In genomic region chr14:35045798-35046047, GRCh38 we compare ENCODE assay signal across 8 cellular contexts. TPM values are rescaled to one million over a fixed set of nuclear protein-coding genes. Genes with fewer than 3 reads are reported as not detected.
DNase-seq lines count a peak whose midpoint lies in the region; ATAC-seq, FAIRE-seq and TF ChIP-seq lines count a peak whose summit lies in the region.

No MANE protein-coding gene starts in this region.

- no peak for TF ChIP-seq POLR2A in A549 (IDR thresholded peaks at IDR 0.05; ENCODE audit: low read length)

- no TSS peak for BruUV-seq in MCF 10A (replicated peaks; lab: Mats Ljungman, UMichigan)

- H3K27me3 ChIP-seq in mononuclear cell (ENCODE audit: insufficient read depth, low read length) = no peaks in the 10 kb centered on the region

- H3K4me1 ChIP-seq in A549 (peaks cover 37% of the 10 kb centered on the region), mononuclear cell (ENCODE audit: insufficient read depth, low read length) (peaks cover 13% of the 10 kb centered on the region)

- H3K9me3 Mint-ChIP-seq in MCF 10A (ENCODE audit: unreplicated experiment) = no peaks in the 10 kb centered on the region

- no peaks in the 10 kb centered on the region for H3K9me3 ChIP-seq in A549
- no peaks in the 10 kb centered on the region for H3K9me3 ChIP-seq in mononuclear cell (ENCODE audit: low read depth, low read length)

- CTCF ChIA-PET in A549 (lab: Yijun Ruan, JAX) = interaction anchor here (0.6 to 1.5 kb wide), 6 partner anchors 8 to 350 kb away, joined by 3 to 4 read pairs (median 4); partner anchors contain the start of gene PPP2R3C
- CTCF ChIA-PET in MCF 10A (lab: Yijun Ruan, JAX) = interaction anchor here (0.6 to 2.3 kb wide), 2 partner anchors 260 to 376 kb away, joined by 3 to 11 read pairs; no protein-coding TSS in a partner anchor

- no peak for TF ChIP-seq RAD21 in A549 (conservative IDR thresholded peaks at IDR 0.05 in 1 of 2, IDR thresholded peaks at IDR 0.05 in 1 of 2)

- peak overlapping the region; percentile 94 for H3K4me3 Mint-ChIP-seq in MCF 10A (ENCODE audit: unreplicated experiment)

- POLR2A ChIA-PET in A549 (lab: Yijun Ruan, JAX) (interaction anchor here (0.5 to 3.0 kb wide), 17 partner anchors 9 to 408 kb away, joined by 3 to 36 read pairs (median 5); partner anchors contain the start of genes BAZ1A, NFKBIA, PPP2R3C and PRORP), MCF 10A (lab: Yijun Ruan, JAX) (interaction anchor here (0.7 to 4.6 kb wide), 31 partner anchors 11 to 383 kb away, joined by 3 to 104 read pairs (median 5); partner anchors contain the start of genes BAZ1A, NFKBIA, PPP2R3C and PRORP)

- DNase-seq in A549 (ENCODE audit: low read depth in 1 of 2, low spot score in 1 of 2) (peak in 1 of 2 experiments; percentile 31), MCF 10A (ENCODE audit: unreplicated experiment) (no peak), SKM-1 (lab: John Stamatoyannopoulos, UW; ENCODE audit: unreplicated experiment) (no peak), SIG-M5 (lab: John Stamatoyannopoulos, UW) (no peak), SIG-M5 treated with dmso at 0.1 percent for 504 hours (lab: John Stamatoyannopoulos, UW; ENCODE audit: unreplicated experiment) (no peak)
- DNase-seq in effector CD4-positive, alpha-beta T cell = no peak

- 2% methylated on average over 6 of the region's 6 CpGs for WGBS in A549 (ENCODE audit: missing lambda C conversion rate)

- H3K36me3 Mint-ChIP-seq in MCF 10A (ENCODE audit: insufficient read depth, unreplicated experiment) = peaks cover 5% of the 10 kb centered on the region

- peak overlapping the region; percentile 83 to 87 for H3K27ac ChIP-seq in A549

- no peaks in the 10 kb centered on the region for H3K27me3 Mint-ChIP-seq in MCF 10A (ENCODE audit: insufficient read depth, unreplicated experiment)

- TF ChIP-seq CTCF in A549 (IDR thresholded peaks at IDR 0.05) (no peak), MCF 10A (IDR thresholded peaks at IDR 0.05; ENCODE audit: unreplicated experiment) (no peak)

- no peak for FAIRE-seq in A549 (lab: Jason Lieb, UNC)

- peaks cover 22% of the 10 kb centered on the region for H3K4me1 Mint-ChIP-seq in MCF 10A (ENCODE audit: insufficient read depth, unreplicated experiment)

- H3K4me2 ChIP-seq in A549 = peak overlapping the region; percentile 75

- intact Hi-C loops in MCF 10A (cut with micrococcal nuclease) = loop anchor here (1.0 to 5.0 kb wide), 3 partner anchors 76 to 359 kb away; partner anchors contain the start of genes NFKBIA and PPP2R3C

- peak overlapping the region; percentile 98 for H3K27ac Mint-ChIP-seq in MCF 10A (ENCODE audit: low read depth, unreplicated experiment)

- H3K4me3 ChIP-seq in A549 (peak overlapping the region; percentile 59), mononuclear cell (ENCODE audit: low read length) (peak overlapping the region; percentile 81)

- no peak for ATAC-seq in A549
- peak; percentile 8 for ATAC-seq in HG03064 (IDR thresholded peaks at IDR 0.05; ENCODE audit: low read depth, unreplicated experiment)

- no peak for TF ChIP-seq EP300 in A549 (IDR thresholded peaks at IDR 0.05)

TF ChIP-seq in A549, 52 proteins besides CTCF, POLR2A, EP300 and RAD21:
- peak; percentile 53; the same call in 1 of the 2 replicates for TF ChIP-seq PHF8 (IDR thresholded peaks at IDR 0.05; ENCODE audit: borderline replicate concordance, low read depth)
- no peak for TF ChIP-seq CHD2 (IDR thresholded peaks at IDR 0.05; ENCODE audit: low read length, partially characterized antibody)
- peak; percentile 84 for TF ChIP-seq TP53 (CRISPR knock-in tag; IDR thresholded peaks at IDR 0.05)
- no peak for TF ChIP-seq KDM5A (IDR thresholded peaks at IDR 0.05)
- TF ChIP-seq, protein P1, sequence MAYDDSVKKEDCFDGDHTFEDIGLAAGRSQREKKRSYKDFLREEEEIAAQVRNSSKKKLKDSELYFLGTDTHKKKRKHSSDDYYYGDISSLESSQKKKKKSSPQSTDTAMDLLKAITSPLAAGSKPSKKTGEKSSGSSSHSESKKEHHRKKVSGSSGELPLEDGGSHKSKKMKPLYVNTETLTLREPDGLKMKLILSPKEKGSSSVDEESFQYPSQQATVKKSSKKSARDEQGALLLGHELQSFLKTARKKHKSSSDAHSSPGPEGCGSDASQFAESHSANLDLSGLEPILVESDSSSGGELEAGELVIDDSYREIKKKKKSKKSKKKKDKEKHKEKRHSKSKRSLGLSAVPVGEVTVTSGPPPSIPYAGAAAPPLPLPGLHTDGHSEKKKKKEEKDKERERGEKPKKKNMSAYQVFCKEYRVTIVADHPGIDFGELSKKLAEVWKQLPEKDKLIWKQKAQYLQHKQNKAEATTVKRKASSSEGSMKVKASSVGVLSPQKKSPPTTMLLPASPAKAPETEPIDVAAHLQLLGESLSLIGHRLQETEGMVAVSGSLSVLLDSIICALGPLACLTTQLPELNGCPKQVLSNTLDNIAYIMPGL (CRISPR knock-in tag; IDR thresholded peaks at IDR 0.05; ENCODE audit: borderline replicate concordance) = 0 out of 2 replicates have a peak, but pooled peaks have one; percentile 25

RNA-seq across cellular contexts. Expression of gene FAM177A1, which starts 0.3 kb away (rescaled TPM):
- polyA plus RNA-seq in A549 (2011; rRNA removed) = 79.8 and 102 TPM in 2 replicates
- 39.9 and 40.0 TPM in 2 replicates for polyA plus RNA-seq in A549 (2012; cell fraction: cytosol; rRNA removed)
- polyA plus RNA-seq in A549 (2012; cell fraction: nucleus; rRNA removed) = 15.4 and 20.3 TPM in 2 replicates
- 73.9 to 85.4 TPM (median 76.9 TPM) in 3 replicates for polyA plus RNA-seq in A549 (2017; fragmentation: RNase III; extraction: RNeasy Plus Mini Kit Qiagen cat#74134 plus additional on column Dnase treatment)
- polyA minus RNA-seq in A549 (2011; rRNA and poly(A)+ RNA removed) = 18.0 and 21.3 TPM in 2 replicates
- total RNA-seq in MCF 10A (2022) = 73.9 and 74.6 TPM in 2 replicates
- 48.7 TPM for total RNA-seq in mononuclear cell
